Comparison of ENCODE assay signal across 11 cellular contexts in the genomic region with DNA sequence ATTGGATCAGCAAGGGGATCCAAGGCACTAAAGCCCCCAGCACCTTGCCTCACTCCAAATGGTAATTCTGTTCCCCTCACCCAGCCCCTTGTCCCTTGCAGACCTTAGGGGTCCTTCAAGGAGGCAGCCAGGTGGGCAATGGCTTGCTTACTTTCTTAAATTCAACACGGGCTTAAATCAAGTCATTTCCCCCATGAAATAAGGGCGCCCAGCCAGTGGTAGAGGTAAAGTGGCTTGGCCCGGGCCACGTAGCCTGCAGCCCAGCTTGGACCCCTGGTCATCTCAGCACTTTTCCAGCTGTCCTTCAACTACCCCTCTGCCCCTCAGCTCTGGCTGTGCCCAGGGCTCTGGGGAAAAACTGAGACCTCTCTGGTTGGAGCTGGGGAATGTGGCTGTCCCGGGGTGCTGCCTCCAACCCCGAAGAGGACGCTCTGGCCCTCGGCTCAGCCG. TPM values are rescaled to one million over a fixed set of nuclear protein-coding genes. Genes with fewer than 3 reads are reported as not detected.
DNase-seq lines count a peak whose midpoint lies in the region; ATAC-seq and TF ChIP-seq lines count a peak whose summit lies in the region.
"Had no signal": no experiment of that assay in that cellular context is flagged by ENCODE, and none has a peak within 500 bp of the region (broad histone marks: within the 10 kb centered on the region; RNA-seq: fewer than 3 reads in every experiment).

No MANE protein-coding gene starts in this region.

- ATAC-seq in activated CD8-positive, alpha-beta T cell treated with anti-CD3 and anti-CD28 coated beads for 36 hours = no peak
- no peak for ATAC-seq in HG03159 (IDR thresholded peaks at IDR 0.05; ENCODE audit: unreplicated experiment)

- no peaks in the 10 kb centered on the region for H3K9me3 ChIP-seq in stomach
- no peaks in the 10 kb centered on the region for H3K9me3 ChIP-seq in SJCRH30 (replicated peaks)

- no peak for DNase-seq in activated CD4-positive, alpha-beta T cell treated with anti-CD3 and anti-CD28 coated beads, Interleukin-2, amount 10 ng/mL, durations not matched to agents 24 days and 14 days
- no peak for DNase-seq in activated CD4-positive, alpha-beta T cell treated with anti-CD3 and anti-CD28 coated beads for 1 hour
- DNase-seq in activated CD8-positive, alpha-beta T cell treated with anti-CD3 and anti-CD28 coated beads for 36 hours = no peak
- DNase-seq in stomach = no peak
- no peak for DNase-seq in SJCRH30
- DNase-seq in COLO829 (ENCODE audit: low spot score) = no peak
- DNase-seq: GF-D8, NCI-H526 treated with DMSO at 0.1 percent for 48 hours had no signal

- POLR2A ChIA-PET in activated CD8-positive, alpha-beta T cell treated with anti-CD3 and anti-CD28 coated beads for 36 hours (lab: Charles Lee) = interaction anchor here (0.6 to 6.3 kb wide), 7 partner anchors 12 to 308 kb away, joined by 3 to 62 read pairs (median 9); no protein-coding TSS in a partner anchor

- peak overlapping the region; percentile 12 for H3K27ac ChIP-seq in layer of hippocampus (ENCODE audit: low read depth, low read length)
- peak overlapping the region; percentile 41 to 81 (median 63) for H3K27ac ChIP-seq in stomach
- no peak overlapping the region for H3K27ac ChIP-seq in SJCRH30

- H3K9me3 Mint-ChIP-seq in activated CD4-positive, alpha-beta T cell treated with anti-CD3 and anti-CD28 coated beads, Interleukin-2, amount 10 ng/mL, durations not matched to agents 24 days and 14 days = no peaks in the 10 kb centered on the region
- no peaks in the 10 kb centered on the region for H3K9me3 Mint-ChIP-seq in activated CD8-positive, alpha-beta T cell treated with anti-CD3 and anti-CD28 coated beads for 36 hours
- H3K9me3 Mint-ChIP-seq: endodermal cell had no signal

- no peaks in the 10 kb centered on the region for H3K36me3 ChIP-seq in stomach
- H3K36me3 ChIP-seq in SJCRH30 = no peaks in the 10 kb centered on the region

- TF ChIP-seq CTCF in activated CD8-positive, alpha-beta T cell treated with anti-CD3 and anti-CD28 coated beads for 36 hours (IDR thresholded peaks at IDR 0.05) = no peak
- no peak for TF ChIP-seq CTCF in stomach (IDR thresholded peaks at IDR 0.05)

- H3K4me1 ChIP-seq in stomach (peaks cover 8 to 78% (median 11%) of the 10 kb centered on the region in 4 donors), SJCRH30 (0 out of 2 replicates have a peak, but pooled peaks cover 10% of the 10 kb centered on the region)

- peak overlapping the region; percentile 96 for H3K27ac Mint-ChIP-seq in activated CD4-positive, alpha-beta T cell treated with anti-CD3 and anti-CD28 coated beads, Interleukin-2, amount 10 ng/mL, durations not matched to agents 24 days and 14 days
- H3K27ac Mint-ChIP-seq in activated CD8-positive, alpha-beta T cell treated with anti-CD3 and anti-CD28 coated beads for 36 hours = peak overlapping the region; percentile 98
- H3K27ac Mint-ChIP-seq: endodermal cell had no signal

- no peak for TF ChIP-seq POLR2A in stomach (IDR thresholded peaks at IDR 0.05)

- peaks cover 35% of the 10 kb centered on the region for H3K36me3 Mint-ChIP-seq in activated CD4-positive, alpha-beta T cell treated with anti-CD3 and anti-CD28 coated beads, Interleukin-2, amount 10 ng/mL, durations not matched to agents 24 days and 14 days (ENCODE audit: low read depth)
- H3K36me3 Mint-ChIP-seq in activated CD8-positive, alpha-beta T cell treated with anti-CD3 and anti-CD28 coated beads for 36 hours (ENCODE audit: low read depth) = peaks cover 47% of the 10 kb centered on the region

- intact Hi-C loops in activated CD4-positive, alpha-beta T cell treated with anti-CD3 and anti-CD28 coated beads, Interleukin-2, amount 10 ng/mL, durations not matched to agents 24 days and 14 days (cut with micrococcal nuclease) = loop anchor here (5.0 kb wide), 1 partner anchor 64 kb away; the partner anchor contains the start of gene RCN2
- intact Hi-C loops in activated CD8-positive, alpha-beta T cell treated with anti-CD3 and anti-CD28 coated beads for 36 hours (cut with micrococcal nuclease) = no loop called here
- intact Hi-C loops in stomach (cut with DNase I; ENCODE audit: low total_unique reads) = no loop called here

- peak overlapping the region; percentile 1 to 42 (median 37) for H3K4me3 ChIP-seq in stomach
- H3K4me3 ChIP-seq in SJCRH30 = no peak overlapping the region

- TF ChIP-seq EP300 in stomach (IDR thresholded peaks at IDR 0.05) = no peak

- CTCF ChIA-PET in activated CD8-positive, alpha-beta T cell treated with anti-CD3 and anti-CD28 coated beads for 36 hours (lab: Charles Lee) = interaction anchor here (0.6 to 6.3 kb wide), 10 partner anchors 8 to 39 kb away, joined by 3 to 42 read pairs (median 6); no protein-coding TSS in a partner anchor

- 61 to 73% (median 70%) methylated on average over 4 to 9 of the region's 9 CpGs for WGBS in stomach, 5 donors

- H3K4me1 Mint-ChIP-seq in activated CD4-positive, alpha-beta T cell treated with anti-CD3 and anti-CD28 coated beads, Interleukin-2, amount 10 ng/mL, durations not matched to agents 24 days and 14 days = peaks cover 64% of the 10 kb centered on the region
- H3K4me1 Mint-ChIP-seq in activated CD8-positive, alpha-beta T cell treated with anti-CD3 and anti-CD28 coated beads for 36 hours (ENCODE audit: low read depth) = peaks cover 65% of the 10 kb centered on the region
- H3K4me1 Mint-ChIP-seq: endodermal cell had no signal

- H3K27me3 Mint-ChIP-seq in activated CD4-positive, alpha-beta T cell treated with anti-CD3 and anti-CD28 coated beads, Interleukin-2, amount 10 ng/mL, durations not matched to agents 24 days and 14 days = no peaks in the 10 kb centered on the region
- H3K27me3 Mint-ChIP-seq in activated CD8-positive, alpha-beta T cell treated with anti-CD3 and anti-CD28 coated beads for 36 hours = no peaks in the 10 kb centered on the region

- H3K4me3 Mint-ChIP-seq in activated CD4-positive, alpha-beta T cell treated with anti-CD3 and anti-CD28 coated beads, Interleukin-2, amount 10 ng/mL, durations not matched to agents 24 days and 14 days = peak overlapping the region; percentile 98
- peak overlapping the region; percentile 95 for H3K4me3 Mint-ChIP-seq in activated CD8-positive, alpha-beta T cell treated with anti-CD3 and anti-CD28 coated beads for 36 hours
- H3K4me3 Mint-ChIP-seq: endodermal cell had no signal

- H3K27me3 ChIP-seq in layer of hippocampus (ENCODE audit: control insufficient read depth, insufficient read depth, low read length) (no peaks in the 10 kb centered on the region), stomach (no peaks in the 10 kb centered on the region), SJCRH30 (no peaks in the 10 kb centered on the region)

RNA-seq across cellular contexts. Expression of gene PSTPIP1, which starts 1.2 kb away (rescaled TPM):
- total RNA-seq in activated CD4-positive, alpha-beta T cell treated with anti-CD3 and anti-CD28 coated beads, Interleukin-2, amount 10 ng/mL, durations not matched to agents 24 days and 14 days = 182 and 186 TPM in 2 replicates
- 100 to 1,000 TPM; 113 to 121 TPM for total RNA-seq in activated CD8-positive, alpha-beta T cell treated with anti-CD3 and anti-CD28 coated beads for 36 hours
- 10 to 100 TPM in 3 of 5 donors, 1 to 10 TPM in 1, under 1 TPM in 1; 0.29 to 75.4 (median 10.1) TPM for total RNA-seq in stomach
- polyA plus RNA-seq in stomach = 1 to 10 TPM; 3.1 to 6.6 (median 4.2) TPM
- 11.7 and 13.4 TPM in 2 replicates for total RNA-seq in SJCRH30 (2014; rRNA removed; shearing (Covaris generic))
